ENCODE assay signal across 23 cellular contexts in genomic region chr1:236623371-236624166, GRCh38. TPM values are rescaled to one million over a fixed set of nuclear protein-coding genes. Genes with fewer than 3 reads are reported as not detected.
A peak's percentile ranks its signal among the peaks of the same experiment; 100 is the strongest.
DNase-seq lines count a peak whose midpoint lies in the region; ATAC-seq and TF ChIP-seq lines count a peak whose summit lies in the region.
"Had no signal": no experiment of that assay in that cellular context is flagged by ENCODE, and none has a peak within 500 bp of the region (broad histone marks: within the 10 kb centered on the region; RNA-seq: fewer than 3 reads in every experiment).

No MANE protein-coding gene starts in this region.

- no peaks in the 10 kb centered on the region for H3K27me3 ChIP-seq in mammary epithelial cell (ENCODE audit: insufficient read depth, low read length)
- H3K27me3 ChIP-seq: right lobe of liver had no signal

- no peak overlapping the region for H3K4me3 ChIP-seq in mammary epithelial cell (replicated peaks in 1 of 3; ENCODE audit: insufficient read depth in 1 of 3, low read depth in 2 of 3, low read length in 3 of 3)
- H3K4me3 ChIP-seq: right lobe of liver, thoracic aorta had no signal

- H3K9me3 ChIP-seq in mammary epithelial cell (replicated peaks; ENCODE audit: insufficient read depth, low read length) = no peaks in the 10 kb centered on the region
- H3K9me3 ChIP-seq: right lobe of liver had no signal

- H3K4me2 ChIP-seq in mammary epithelial cell (ENCODE audit: insufficient read depth, low read depth, low read length) = peak overlapping the region; percentile 0

- intact Hi-C loops in mammary epithelial cell (cut with micrococcal nuclease) = no loop called here

- no TSS peak for BruUV-seq in mammary epithelial cell (replicated peaks; lab: Mats Ljungman, UMichigan)

- no peak for TF ChIP-seq CTCF in mammary epithelial cell (conservative IDR thresholded peaks at IDR 0.05 in 1 of 2, IDR thresholded peaks at IDR 0.05 in 1 of 2; ENCODE audit: extremely low read depth in 1 of 2, insufficient read depth in 1 of 2, low read depth in 1 of 2, low read length in 2 of 2)

- no peak overlapping the region for H3K9ac ChIP-seq in mammary epithelial cell (ENCODE audit: insufficient read depth, low read length)

- no peak for ATAC-seq in HG03342 (IDR thresholded peaks at IDR 0.05; ENCODE audit: unreplicated experiment)
- no peak for ATAC-seq in HG02970 (IDR thresholded peaks at IDR 0.05; ENCODE audit: low FRiP score, unreplicated experiment)
- ATAC-seq: effector memory CD8-positive, alpha-beta T cell; right lobe of liver; Right ventricle myocardium inferior; stimulated activated effector memory CD8-positive, alpha-beta T cell treated with anti-CD3 and anti-CD28 coated beads, Interleukin-12 subunit alpha, Interleukin-12 subunit beta, amount 100 ng/mL, for 72 hours had no signal

- H4K20me1 ChIP-seq in mammary epithelial cell (ENCODE audit: insufficient read depth, low read length) = no peaks in the 10 kb centered on the region

- dilution Hi-C loops in mammary epithelial cell (cut with HindIII; ENCODE audit: low sequenced_read_pairs) = no loop called here

- CTCF ChIA-PET in mammary epithelial cell (lab: Charles Lee; ENCODE audit: low non-redundant PET) = no interaction called here

- H3K36me3 ChIP-seq in mammary epithelial cell (ENCODE audit: insufficient read depth, low read length) = no peaks in the 10 kb centered on the region
- H3K36me3 ChIP-seq: right lobe of liver, thoracic aorta had no signal

- no peak overlapping the region for H3K27ac ChIP-seq in mammary epithelial cell (ENCODE audit: insufficient read depth, low read depth, low read length)
- H3K27ac ChIP-seq: right lobe of liver, thoracic aorta, VCaP had no signal

- no peaks in the 10 kb centered on the region for H3K79me2 ChIP-seq in mammary epithelial cell (ENCODE audit: insufficient read depth, low read length)

- H2AFZ ChIP-seq in mammary epithelial cell (ENCODE audit: low read depth, low read length) = peak overlapping the region; percentile 48

- in situ Hi-C loops in mammary epithelial cell (cut with MboI; ENCODE audit: low sequenced_read_pairs in 2 of 2) = loop anchor here (25.0 kb wide), 2 partner anchors 239 to 939 kb away; no protein-coding TSS in a partner anchor

- WGBS in mammary epithelial cell (ENCODE audit: low coverage, missing lambda C conversion rate) = 15% methylated on average over 4 of the region's 4 CpGs

- peaks cover 2% of the 10 kb centered on the region for H3K4me1 ChIP-seq in mammary epithelial cell (ENCODE audit: insufficient read depth, low read length)
- H3K4me1 ChIP-seq: right lobe of liver had no signal

- peak; percentile 27 for DNase-seq in EL
- DNase-seq in NCI-H226 = peak; percentile 80
- DNase-seq in mammary epithelial cell = peak; percentile 17
- DNase-seq in iris pigment epithelial cell (ENCODE audit: low read depth) = peak; percentile 32
- no peak for DNase-seq in stimulated activated CD4-positive, alpha-beta T cell treated with anti-CD3 and anti-CD28 coated beads, Interleukin-2, amount 100 ng/mL, for 48 hours
- no peak for DNase-seq in activated CD4-positive, alpha-beta T cell treated with anti-CD3 and anti-CD28 coated beads, Interleukin-2, amount 50 U/mL, for 4 hours
- DNase-seq: activated CD4-positive, alpha-beta T cell treated with anti-CD3 and anti-CD28 coated beads, Interleukin-2, amount 50 U/mL, for 48 hours; activated gamma-delta T cell treated with Interleukin-2 at 50 U/mL for 16 hours; activated T-cell treated with anti-CD3 and anti-CD28 coated beads for 4 hours; amygdala; CD4-positive, alpha-beta memory T cell; DMS79; effector memory CD8-positive, alpha-beta T cell; GOT3; kidney; NCI-H2029 treated with DMSO at 0.1 percent for 48 hours; right lobe of liver had no signal

RNA-seq across cellular contexts. Expression of gene HEATR1, which starts 19.3 kb away (rescaled TPM):
- 10 to 100 TPM; 48.1 to 53.2 TPM for total RNA-seq in mammary epithelial cell
- polyA plus RNA-seq in mammary epithelial cell = 13.5 TPM
- polyA minus RNA-seq in mammary epithelial cell = 59.2 TPM

Comparison
In these comparisons a context has a peak if more than half of its experiments do, and no peak if none do; other contexts are left out.
1. DNase-seq: peak in EL (single experiment), NCI-H226 (single experiment), mammary epithelial cell (single experiment) and iris pigment epithelial cell (single experiment); none in stimulated activated CD4-positive, alpha-beta T cell treated with anti-CD3 and anti-CD28 coated beads, Interleukin-2, amount 100 ng/mL, for 48 hours (0 of 2) and activated CD4-positive, alpha-beta T cell treated with anti-CD3 and anti-CD28 coated beads, Interleukin-2, amount 50 U/mL, for 4 hours (0 of 2).